23 cellular contexts compared by ENCODE assay signal in genomic region chr9:121551985-121552753, GRCh38. TPM values are rescaled to one million over a fixed set of nuclear protein-coding genes. Genes with fewer than 3 reads are reported as not detected.
DNase-seq lines count a peak whose midpoint lies in the region; ATAC-seq, FAIRE-seq and TF ChIP-seq lines count a peak whose summit lies in the region.
"Had no signal": no experiment of that assay in that cellular context is flagged by ENCODE, and none has a peak within 500 bp of the region (broad histone marks: within the 10 kb centered on the region; RNA-seq: fewer than 3 reads in every experiment).

No MANE protein-coding gene starts in this region.

- peaks cover 3% of the 10 kb centered on the region for H3K4me1 Mint-ChIP-seq in activated T-cell treated with anti-CD3 and anti-CD28 coated beads, Interleukin-2, amount 50 U/mL, for 4 hours (ENCODE audit: low read depth)
- peaks cover 8% of the 10 kb centered on the region for H3K4me1 Mint-ChIP-seq in endodermal cell
- H3K4me1 Mint-ChIP-seq in nephron progenitor cell, result peaks cover 27% of the 10 kb centered on the region
- H3K4me1 Mint-ChIP-seq: activated T-helper 17 cell treated with anti-CD3 and anti-CD28 coated beads, Interleukin-2, amount 50 U/mL, for 72 hours had no signal

- DNase-seq in GM18507 (ENCODE audit: extremely low spot score, insufficient read length, low read depth) (no peak), NOMO-1 treated with DMSO at 0.1 percent for 48 hours (lab: John Stamatoyannopoulos, UW; ENCODE audit: unreplicated experiment) (peak; percentile 31), globus pallidus (ENCODE audit: low spot score) (peak; percentile 63), gastrocnemius medialis (peak; percentile 60 to 68), KBM-7 (no peak), endodermal cell (no peak), nephron progenitor cell (no peak)
- DNase-seq in activated T-cell treated with anti-CD3 and anti-CD28 coated beads, Interleukin-2, amount 50 U/mL, for 4 hours, result no peak
- DNase-seq: activated CD4-positive, alpha-beta T cell treated with anti-CD3 and anti-CD28 coated beads for 48 hours; activated CD8-positive, alpha-beta memory T cell treated with anti-CD3 and anti-CD28 coated beads, Interleukin-2, amount 10 ng/mL, durations not matched to agents 7 days and 5 days; activated naive CD8-positive, alpha-beta T cell treated with anti-CD3 and anti-CD28 coated beads, Interleukin-2, amount 10 ng/mL, durations not matched to agents 7 days and 5 days; AML-193; body of pancreas; GF-D8; NCI-H1417; NCI-H2171 treated with DMSO at 0.1 percent for 48 hours; Peyer's patch; upper lobe of left lung had no signal

- ATAC-seq in gastrocnemius medialis, result peak; percentile 16 to 27
- ATAC-seq in activated T-cell treated with anti-CD3 and anti-CD28 coated beads, Interleukin-2, amount 50 U/mL, for 4 hours, result no peak
- ATAC-seq: activated CD8-positive, alpha-beta memory T cell treated with anti-CD3 and anti-CD28 coated beads, Interleukin-2, amount 10 ng/mL, durations not matched to agents 7 days and 5 days; activated T-helper 17 cell treated with anti-CD3 and anti-CD28 coated beads, Interleukin-2, amount 50 U/mL, for 72 hours; body of pancreas had no signal

- TF ChIP-seq CTCF in gastrocnemius medialis (IDR thresholded peaks at IDR 0.05 in 4 of 5, conservative IDR thresholded peaks at IDR 0.05 in 1 of 5) (no peak), endodermal cell (conservative IDR thresholded peaks at IDR 0.05) (no peak), nephron progenitor cell (IDR thresholded peaks at IDR 0.05) (no peak)

- no peak for TF ChIP-seq POLR2A in gastrocnemius medialis (IDR thresholded peaks at IDR 0.05)

- H3K4me3 ChIP-seq in gastrocnemius medialis (no peak overlapping the region), endodermal cell (ENCODE audit: low read length) (no peak overlapping the region)
- H3K4me3 ChIP-seq: body of pancreas, Peyer's patch, upper lobe of left lung had no signal

- no peak overlapping the region for H3K9ac ChIP-seq in endodermal cell (ENCODE audit: extremely low read depth, low read length, poor library complexity, severe bottlenecking)
- H3K9ac ChIP-seq: KMS-11 had no signal

- 82 to 85% methylated on average over 9 of the region's 9 CpGs for WGBS in endodermal cell (ENCODE audit: insufficient coverage in 1 of 2, insufficient read length in 1 of 2), 2 experiments

- in situ Hi-C loops in gastrocnemius medialis (cut with MboI; ENCODE audit: low sequenced_read_pairs in 4 of 4), result no loop called here
- in situ Hi-C loops in KBM-7 (cut with MboI; ENCODE audit: low pct_unique_long_range_greater_than_20kb, low sequenced_read_pairs), result no loop called here

- no peaks in the 10 kb centered on the region for H3K36me3 ChIP-seq in gastrocnemius medialis
- H3K36me3 ChIP-seq in endodermal cell (ENCODE audit: control insufficient read depth, insufficient read depth, low read length), result no peaks in the 10 kb centered on the region
- H3K36me3 ChIP-seq: Peyer's patch, upper lobe of left lung had no signal

- H3K9me3 ChIP-seq in gastrocnemius medialis (no peaks in the 10 kb centered on the region), endodermal cell (ENCODE audit: control insufficient read depth, low read length) (no peaks in the 10 kb centered on the region)
- H3K9me3 ChIP-seq: body of pancreas, Peyer's patch, upper lobe of left lung had no signal

- intact Hi-C loops in gastrocnemius medialis (cut with DNase I; ENCODE audit: low total_unique reads), result loop anchor here (2.0 to 5.0 kb wide), 2 partner anchors 15 to 190 kb away; no protein-coding TSS in a partner anchor

- H3K9me3 Mint-ChIP-seq in activated T-cell treated with anti-CD3 and anti-CD28 coated beads, Interleukin-2, amount 50 U/mL, for 4 hours, result no peaks in the 10 kb centered on the region
- H3K9me3 Mint-ChIP-seq in endodermal cell, result no peaks in the 10 kb centered on the region
- no peaks in the 10 kb centered on the region for H3K9me3 Mint-ChIP-seq in nephron progenitor cell
- H3K9me3 Mint-ChIP-seq: activated naive CD8-positive, alpha-beta T cell treated with anti-CD3 and anti-CD28 coated beads, Interleukin-2, amount 10 ng/mL, durations not matched to agents 7 days and 5 days; activated T-helper 17 cell treated with anti-CD3 and anti-CD28 coated beads, Interleukin-2, amount 50 U/mL, for 72 hours had no signal

- FAIRE-seq in GM18507 (lab: Jason Lieb, UNC), result peak; percentile 5
- FAIRE-seq: colon, TTC549 had no signal

- no peak overlapping the region for H3K4me3 Mint-ChIP-seq in activated T-cell treated with anti-CD3 and anti-CD28 coated beads, Interleukin-2, amount 50 U/mL, for 4 hours
- H3K4me3 Mint-ChIP-seq in endodermal cell, result no peak overlapping the region
- no peak overlapping the region for H3K4me3 Mint-ChIP-seq in nephron progenitor cell
- H3K4me3 Mint-ChIP-seq: activated CD8-positive, alpha-beta memory T cell treated with anti-CD3 and anti-CD28 coated beads, Interleukin-2, amount 10 ng/mL, durations not matched to agents 7 days and 5 days; activated T-helper 17 cell treated with anti-CD3 and anti-CD28 coated beads, Interleukin-2, amount 50 U/mL, for 72 hours had no signal

- H3K27me3 ChIP-seq in gastrocnemius medialis (no peaks in the 10 kb centered on the region), endodermal cell (ENCODE audit: control insufficient read depth, insufficient read depth, low read length, poor library complexity, severe bottlenecking) (no peaks in the 10 kb centered on the region)
- H3K27me3 ChIP-seq: body of pancreas, Peyer's patch, upper lobe of left lung had no signal

- H3K27ac ChIP-seq in gastrocnemius medialis (peak overlapping the region in 1 of 4 donors; percentile 61), endodermal cell (ENCODE audit: low read depth, low read length) (no peak overlapping the region)
- H3K27ac ChIP-seq: body of pancreas, KMS-11, Peyer's patch, upper lobe of left lung had no signal

- H3K4me1 ChIP-seq in gastrocnemius medialis (peaks cover 34 to 39% of the 10 kb centered on the region in 2 donors), endodermal cell (ENCODE audit: control insufficient read depth, insufficient read depth, low read length) (no peaks in the 10 kb centered on the region)

- peaks cover 35% of the 10 kb centered on the region for H3K27me3 Mint-ChIP-seq in activated T-cell treated with anti-CD3 and anti-CD28 coated beads, Interleukin-2, amount 50 U/mL, for 4 hours (ENCODE audit: low read depth)
- H3K27me3 Mint-ChIP-seq in endodermal cell (ENCODE audit: insufficient read depth) (peaks cover 14% of the 10 kb centered on the region), nephron progenitor cell (ENCODE audit: low read depth, poor library complexity) (peaks cover 21% of the 10 kb centered on the region)

- H3K27ac Mint-ChIP-seq in endodermal cell (no peak overlapping the region), nephron progenitor cell (no peak overlapping the region)
- H3K27ac Mint-ChIP-seq: activated CD8-positive, alpha-beta memory T cell treated with anti-CD3 and anti-CD28 coated beads, Interleukin-2, amount 10 ng/mL, durations not matched to agents 7 days and 5 days; activated T-helper 17 cell treated with anti-CD3 and anti-CD28 coated beads, Interleukin-2, amount 50 U/mL, for 72 hours had no signal

- no peaks in the 10 kb centered on the region for H3K36me3 Mint-ChIP-seq in activated T-cell treated with anti-CD3 and anti-CD28 coated beads, Interleukin-2, amount 50 U/mL, for 4 hours (ENCODE audit: insufficient read depth)
- no peaks in the 10 kb centered on the region for H3K36me3 Mint-ChIP-seq in endodermal cell (ENCODE audit: low read depth)
- no peaks in the 10 kb centered on the region for H3K36me3 Mint-ChIP-seq in nephron progenitor cell (ENCODE audit: low read depth)
- H3K36me3 Mint-ChIP-seq: activated CD8-positive, alpha-beta memory T cell treated with anti-CD3 and anti-CD28 coated beads, Interleukin-2, amount 10 ng/mL, durations not matched to agents 7 days and 5 days; activated naive CD8-positive, alpha-beta T cell treated with anti-CD3 and anti-CD28 coated beads, Interleukin-2, amount 10 ng/mL, durations not matched to agents 7 days and 5 days had no signal

RNA-seq across cellular contexts. Expression of gene GGTA1, which starts 52.5 kb away (rescaled TPM):
- total RNA-seq in gastrocnemius medialis, result 10 to 100 TPM in 1 of 4 donors, 1 to 10 TPM in 3; 1.4 to 11.7 (median 3.5) TPM
- not detected for total RNA-seq in activated T-cell treated with anti-CD3 and anti-CD28 coated beads, Interleukin-2, amount 50 U/mL, for 4 hours
- not detected for total RNA-seq in endodermal cell
- not detected for polyA plus RNA-seq in endodermal cell (2013, experiment 1 of 2)
- polyA plus RNA-seq in endodermal cell (2013, experiment 2 of 2), result not detected
- total RNA-seq: activated naive CD8-positive, alpha-beta T cell treated with anti-CD3 and anti-CD28 coated beads, Interleukin-2, amount 10 ng/mL, durations not matched to agents 7 days and 5 days; activated T-helper 17 cell treated with anti-CD3 and anti-CD28 coated beads, Interleukin-2, amount 50 U/mL, for 72 hours; fibroblast of lung had no signal
- polyA plus RNA-seq: fibroblast of lung had no signal

Comparison
In these comparisons a context has a peak if more than half of its experiments do, and no peak if none do; other contexts are left out.
1. DNase-seq: peak in NOMO-1 treated with DMSO at 0.1 percent for 48 hours (single experiment), globus pallidus (single experiment) and gastrocnemius medialis (2 of 2); none in GM18507 (single experiment), activated T-cell treated with anti-CD3 and anti-CD28 coated beads, Interleukin-2, amount 50 U/mL, for 4 hours (single experiment), KBM-7 (single experiment), endodermal cell (single experiment) and nephron progenitor cell (single experiment).
2. ATAC-seq: peak in gastrocnemius medialis (2 of 2); none in activated T-cell treated with anti-CD3 and anti-CD28 coated beads, Interleukin-2, amount 50 U/mL, for 4 hours (0 of 2).